In genomic region chr17:5608696-5609095, GRCh38 we compare ENCODE assay signal across 1 cellular context.
TF ChIP-seq lines count a peak whose summit lies in the region.

No MANE protein-coding gene starts in this region.

TF ChIP-seq in endothelial cell of umbilical vein, 7 proteins besides CTCF, POLR2A, EP300 and RAD21 (continued from another document):
- TF ChIP-seq FOS (IDR thresholded peaks at IDR 0.05; ENCODE audit: borderline replicate concordance, insufficient read depth, low read length) (no peak), GATA2 (IDR thresholded peaks at IDR 0.05; ENCODE audit: insufficient read depth, insufficient read length, low read depth, low read length) (no peak), MYC (IDR thresholded peaks at IDR 0.05; ENCODE audit: low read depth, low read length) (no peak), JUN (IDR thresholded peaks at IDR 0.05; ENCODE audit: borderline replicate concordance, insufficient read depth, insufficient read length, low read depth) (no peak), POLR2AphosphoS5 (IDR thresholded peaks at IDR 0.05; ENCODE audit: insufficient read depth, low read depth, low read length) (no peak), MAX (IDR thresholded peaks at IDR 0.05; ENCODE audit: insufficient read depth, insufficient read length) (no peak)
